10 cellular contexts compared by ENCODE assay signal in genomic region chr22:32355760-32356159, GRCh38. TPM values are rescaled to one million over a fixed set of nuclear protein-coding genes. Genes with fewer than 3 reads are reported as not detected.
A peak's percentile ranks its signal among the peaks of the same experiment; 100 is the strongest.
DNase-seq lines count a peak whose midpoint lies in the region; ATAC-seq and TF ChIP-seq lines count a peak whose summit lies in the region.
"Had no signal": no experiment of that assay in that cellular context is flagged by ENCODE, and none has a peak within 500 bp of the region (broad histone marks: within the 10 kb centered on the region; RNA-seq: fewer than 3 reads in every experiment).

No MANE protein-coding gene starts in this region.

- H3K27me3 Mint-ChIP-seq in MCF 10A (ENCODE audit: insufficient read depth, unreplicated experiment) = peaks cover 60% of the 10 kb centered on the region
- H3K27me3 Mint-ChIP-seq: activated naive CD4-positive, alpha-beta T cell treated with anti-CD3 and anti-CD28 coated beads, Interleukin-2, amount 50 U/mL, for 24 hours had no signal

- H3K4me1 ChIP-seq in breast epithelium (no peaks in the 10 kb centered on the region), OCI-LY7 (ENCODE audit: insufficient read depth, low read length, poor library complexity, severe bottlenecking) (no peaks in the 10 kb centered on the region), foreskin keratinocyte (no peaks in the 10 kb centered on the region)
- H3K4me1 ChIP-seq: SJCRH30 had no signal

- CTCF ChIA-PET in MCF 10A (lab: Yijun Ruan, JAX) (interaction anchor here (0.6 to 1.5 kb wide), 10 partner anchors 23 to 1062 kb away, joined by 3 to 4 read pairs (median 3); no protein-coding TSS in a partner anchor), OCI-LY7 (lab: Charles Lee; ENCODE audit: unreplicated experiment) (no interaction called here)

- no peaks in the 10 kb centered on the region for H3K9me2 ChIP-seq in OCI-LY7 (ENCODE audit: insufficient read depth, low read length)

- no peak overlapping the region for H3K4me3 Mint-ChIP-seq in MCF 10A (ENCODE audit: unreplicated experiment)
- H3K4me3 Mint-ChIP-seq: activated naive CD4-positive, alpha-beta T cell treated with anti-CD3 and anti-CD28 coated beads, Interleukin-2, amount 50 U/mL, for 24 hours had no signal

- H3K36me3 ChIP-seq in breast epithelium = no peaks in the 10 kb centered on the region
- no peaks in the 10 kb centered on the region for H3K36me3 ChIP-seq in OCI-LY7 (ENCODE audit: insufficient read depth, low read length)
- H3K36me3 ChIP-seq: SJCRH30 had no signal

- no peaks in the 10 kb centered on the region for H3K79me2 ChIP-seq in OCI-LY7 (ENCODE audit: insufficient read depth, low read depth, low read length)

- no peak overlapping the region for H3K4me3 ChIP-seq in breast epithelium
- no peak overlapping the region for H3K4me3 ChIP-seq in OCI-LY7 (ENCODE audit: low read depth, low read length, poor library complexity, severe bottlenecking)
- H3K4me3 ChIP-seq: SJCRH30 had no signal

- no peak overlapping the region for H2AFZ ChIP-seq in OCI-LY7 (ENCODE audit: low read length)

- BruUV-seq in MCF 10A (replicated peaks; lab: Mats Ljungman, UMichigan) (no TSS peak), OCI-LY7 (replicated peaks; lab: Mats Ljungman, UMichigan) (no TSS peak)

- H3K9me3 Mint-ChIP-seq in MCF 10A (ENCODE audit: unreplicated experiment) = peaks cover 8% of the 10 kb centered on the region
- H3K9me3 Mint-ChIP-seq: activated naive CD4-positive, alpha-beta T cell treated with anti-CD3 and anti-CD28 coated beads, Interleukin-2, amount 50 U/mL, for 24 hours had no signal

- no peak overlapping the region for H3K4me2 ChIP-seq in OCI-LY7 (ENCODE audit: low read length)

- H3K27me3 ChIP-seq in breast epithelium (no peaks in the 10 kb centered on the region), foreskin keratinocyte (no peaks in the 10 kb centered on the region)
- H3K27me3 ChIP-seq: SJCRH30 had no signal

- no peaks in the 10 kb centered on the region for H3K4me1 Mint-ChIP-seq in MCF 10A (ENCODE audit: insufficient read depth, unreplicated experiment)
- H3K4me1 Mint-ChIP-seq: activated naive CD4-positive, alpha-beta T cell treated with anti-CD3 and anti-CD28 coated beads, Interleukin-2, amount 50 U/mL, for 24 hours had no signal

- ATAC-seq in foreskin keratinocyte (peak; percentile 16), GM21367 (IDR thresholded peaks at IDR 0.05; ENCODE audit: unreplicated experiment) (no peak), HG02642 (IDR thresholded peaks at IDR 0.05; ENCODE audit: poor library complexity, unreplicated experiment) (no peak), HG03520 (IDR thresholded peaks at IDR 0.05; ENCODE audit: unreplicated experiment) (no peak)

- intact Hi-C loops in MCF 10A (cut with micrococcal nuclease) = loop anchor here (1.0 kb wide), 1 partner anchor 252 kb away; no protein-coding TSS in a partner anchor
- intact Hi-C loops in breast epithelium (cut with DNase I; ENCODE audit: low total_unique reads) = no loop called here
- intact Hi-C loops in OCI-LY7 (cut with micrococcal nuclease; ENCODE audit: unreplicated experiment) = no loop called here

- H3K27ac ChIP-seq in breast epithelium (no peak overlapping the region), OCI-LY7 (ENCODE audit: low read depth, low read length, poor library complexity, severe bottlenecking) (no peak overlapping the region), foreskin keratinocyte (no peak overlapping the region)
- H3K27ac ChIP-seq: SJCRH30 had no signal

- DNase-seq in MCF 10A (ENCODE audit: unreplicated experiment) = peak; percentile 45
- DNase-seq in breast epithelium (ENCODE audit: low spot score in 2 of 2) = no peak
- DNase-seq in OCI-LY7 (ENCODE audit: low spot score) = peak; percentile 22
- DNase-seq in foreskin keratinocyte = peak in 1 of 2 donors; percentile 23
- DNase-seq in inferior parietal cortex (ENCODE audit: extremely low spot score) = no peak

- POLR2A ChIA-PET in MCF 10A (lab: Yijun Ruan, JAX) (interaction anchor here (0.6 kb wide), 1 partner anchor 48 kb away, joined by 3 read pairs; no protein-coding TSS in a partner anchor), OCI-LY7 (lab: Charles Lee) (no interaction called here)

- H3K27ac Mint-ChIP-seq in MCF 10A (ENCODE audit: low read depth, unreplicated experiment) = no peak overlapping the region
- H3K27ac Mint-ChIP-seq: activated naive CD4-positive, alpha-beta T cell treated with anti-CD3 and anti-CD28 coated beads, Interleukin-2, amount 50 U/mL, for 24 hours had no signal

- H3K9me3 ChIP-seq in breast epithelium (no peaks in the 10 kb centered on the region), OCI-LY7 (ENCODE audit: low read length) (no peaks in the 10 kb centered on the region)
- H3K9me3 ChIP-seq: SJCRH30 had no signal

- peak; percentile 20 for TF ChIP-seq CTCF in MCF 10A (IDR thresholded peaks at IDR 0.05; ENCODE audit: unreplicated experiment)
- no peak for TF ChIP-seq CTCF in breast epithelium (IDR thresholded peaks at IDR 0.05)
- TF ChIP-seq CTCF in OCI-LY7 (conservative IDR thresholded peaks at IDR 0.05; ENCODE audit: low read length) = peak; percentile 33; the same call in 1 of the 2 replicates
- peak; percentile 50 for TF ChIP-seq CTCF in foreskin keratinocyte (conservative IDR thresholded peaks at IDR 0.05)

- no peak for TF ChIP-seq POLR2A in breast epithelium (IDR thresholded peaks at IDR 0.05)

- no peaks in the 10 kb centered on the region for H4K20me1 ChIP-seq in OCI-LY7 (ENCODE audit: insufficient read depth, low read length)

- no peaks in the 10 kb centered on the region for H3K36me3 Mint-ChIP-seq in MCF 10A (ENCODE audit: insufficient read depth, unreplicated experiment)

RNA-seq across cellular contexts. Expression of gene RFPL3, which starts 1.9 kb away (rescaled TPM):
- total RNA-seq in MCF 10A (2022) (not detected in 2 replicates), breast epithelium (not detected), OCI-LY7 (2022) (not detected in 2 replicates), foreskin keratinocyte (not detected in 2 replicates)
- not detected in 2 replicates for total RNA-seq in OCI-LY7 (2014; rRNA removed; shearing (Covaris generic))
- polyA plus RNA-seq in foreskin keratinocyte = not detected in 2 replicates
- total RNA-seq: SJCRH30 had no signal

RNA-seq across cellular contexts. Expression of gene RTCB, which starts 56.3 kb away (rescaled TPM):
- 93.4 and 109 TPM in 2 replicates for total RNA-seq in MCF 10A (2022)
- total RNA-seq in breast epithelium = 10 to 100 TPM; 75.4 to 84.6 (median 76.6) TPM
- 37.2 and 58.3 TPM in 2 replicates for total RNA-seq in OCI-LY7 (2014; rRNA removed; shearing (Covaris generic))
- total RNA-seq in OCI-LY7 (2022) = 27.9 and 29.9 TPM in 2 replicates
- 107 and 110 TPM in 2 replicates for total RNA-seq in foreskin keratinocyte
- polyA plus RNA-seq in foreskin keratinocyte = 82.1 and 90.6 TPM in 2 replicates

Comparison
In these comparisons a context has a peak if more than half of its experiments do, and no peak if none do; other contexts are left out.
1. DNase-seq: peak in MCF 10A (single experiment) and OCI-LY7 (single experiment); none in breast epithelium (0 of 2) and inferior parietal cortex (single experiment).
2. CTCF ChIP-seq: peak in MCF 10A (single experiment), OCI-LY7 (single experiment) and foreskin keratinocyte (single experiment); none in breast epithelium (0 of 3).